In the genomic region with DNA sequence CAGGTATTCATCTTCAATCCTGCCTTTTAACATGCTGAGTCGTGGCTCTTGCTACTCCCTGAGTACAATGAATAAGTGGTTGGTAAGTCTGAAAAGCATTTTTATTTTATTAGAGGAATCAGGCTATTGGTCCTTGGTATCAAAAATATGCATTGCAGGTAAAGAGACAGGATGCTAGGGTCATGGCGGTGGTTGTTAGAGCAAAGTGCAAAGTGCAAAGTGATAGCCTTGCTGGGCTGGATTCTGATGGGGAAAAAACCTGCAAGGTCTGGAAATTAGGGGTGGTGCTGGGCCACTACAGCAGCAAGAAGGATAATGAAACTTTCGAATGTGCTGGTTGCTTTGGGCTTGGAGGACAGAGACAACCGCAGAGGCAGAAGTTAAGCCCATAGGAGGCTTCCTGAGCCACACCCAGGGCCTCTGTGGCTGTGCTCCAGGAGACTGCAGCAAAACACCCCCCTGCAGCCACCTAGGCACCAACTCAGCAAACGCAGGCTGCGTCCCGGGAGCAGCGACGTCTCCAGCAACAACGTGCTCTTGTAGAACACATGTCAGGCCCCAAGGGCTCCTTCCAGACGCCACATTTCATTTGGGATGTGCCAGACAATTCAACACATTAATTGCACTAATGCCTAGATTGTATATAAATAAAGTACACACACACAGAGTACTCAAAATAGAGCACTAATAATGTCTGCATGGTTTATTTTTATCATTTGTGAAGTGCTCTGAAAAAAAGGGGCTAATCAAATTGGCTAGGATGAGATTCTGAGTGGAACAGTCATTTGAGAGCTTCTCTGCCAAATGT, we compare ENCODE assay signal across 20 cellular contexts.
DNase-seq lines count a peak whose midpoint lies in the region; ATAC-seq, FAIRE-seq and TF ChIP-seq lines count a peak whose summit lies in the region.
"Had no signal": no experiment of that assay in that cellular context is flagged by ENCODE, and none has a peak within 500 bp of the region (broad histone marks: within the 10 kb centered on the region; RNA-seq: fewer than 3 reads in every experiment).

No MANE protein-coding gene starts in this region.

- H3K4me1 ChIP-seq in BE2C: peaks cover 57% of the 10 kb centered on the region
- H3K4me1 ChIP-seq: pancreas had no signal

- DNase-seq in BE2C (peak; percentile 86), NCI-H69 (lab: John Stamatoyannopoulos, UW) (peak; percentile 76), Right ventricle myocardium superior (peak; percentile 67), left kidney (ENCODE audit: low read depth, low spot score) (peak; percentile 18), RCC 7860 (ENCODE audit: low spot score) (no peak), NCI-H2107 treated with DMSO at 0.1 percent for 48 hours (lab: John Stamatoyannopoulos, UW; ENCODE audit: unreplicated experiment) (no peak), CD1c-positive myeloid dendritic cell (ENCODE audit: extremely low spot score) (no peak), GM03348 (ENCODE audit: low spot score) (no peak)
- DNase-seq: activated CD4-positive, CD25-positive, alpha-beta regulatory T cell treated with anti-CD3 and anti-CD28 coated beads, Interleukin-2, amount 50 U/mL, for 72 hours; activated CD8-positive, alpha-beta memory T cell treated with anti-CD3 and anti-CD28 coated beads for 24 hours; effector CD8-positive, alpha-beta T cell; H7; naive B cell; NCI-H1694 treated with DMSO at 0.1 percent for 48 hours; pancreas; stimulated activated naive B cell treated with anti-CD40 and anti-IgM and Interleukin-4, amounts not matched to agents 10 μg/mL and 1 μg/mL and 100 μg/mL, for 72 hours; T-helper 9 cell had no signal

- H3K36me3 ChIP-seq in BE2C: no peaks in the 10 kb centered on the region; the same call in 1 of the 2 replicates
- H3K36me3 ChIP-seq: pancreas had no signal

- H3K4me3 ChIP-seq in BE2C (ENCODE audit: low read depth, low read length): no peak overlapping the region
- H3K4me3 ChIP-seq: BLaER1 treated with 17β-estradiol and CSF1 and Interleukin-3, amounts not matched to agents 10 nM and 100 nM; pancreas; SK-N-MC had no signal

- FAIRE-seq in RCC 7860 (lab: Jason Lieb, UNC): no peak
- FAIRE-seq: G401.6, pancreas had no signal

- peak; percentile 89 for ATAC-seq in Right ventricle myocardium superior (ENCODE audit: poor library complexity)
- ATAC-seq: pancreas; stimulated activated naive B cell treated with anti-CD40 and anti-IgM and Interleukin-4, amounts not matched to agents 10 μg/mL and 1 μg/mL and 100 μg/mL, for 72 hours had no signal

- no peak for TF ChIP-seq CTCF in BE2C (IDR thresholded peaks at IDR 0.05; ENCODE audit: low read depth, low read length)

- no peaks in the 10 kb centered on the region for H3K27me3 ChIP-seq in BE2C
- H3K27me3 ChIP-seq: BLaER1 treated with 17β-estradiol and CSF1 and Interleukin-3, amounts not matched to agents 10 nM and 100 nM; pancreas had no signal

- H3K9me3 ChIP-seq in BE2C: no peaks in the 10 kb centered on the region
- H3K9me3 ChIP-seq: BLaER1 treated with 17β-estradiol and CSF1 and Interleukin-3, amounts not matched to agents 10 nM and 100 nM; pancreas had no signal

- intact Hi-C loops in Right ventricle myocardium superior (cut with DNase I): no loop called here

Comparison
In these comparisons a context has a peak if more than half of its experiments do, and no peak if none do; other contexts are left out.
1. DNase-seq: peak in BE2C (single experiment), NCI-H69 (single experiment), Right ventricle myocardium superior (single experiment) and left kidney (single experiment); none in RCC 7860 (single experiment), NCI-H2107 treated with DMSO at 0.1 percent for 48 hours (single experiment), CD1c-positive myeloid dendritic cell (single experiment) and GM03348 (single experiment).